In genomic region chr2:227453810-227454209, GRCh38 we compare ENCODE assay signal across 23 cellular contexts. TPM values are rescaled to one million over a fixed set of nuclear protein-coding genes. Genes with fewer than 3 reads are reported as not detected.
DNase-seq lines count a peak whose midpoint lies in the region; ATAC-seq, FAIRE-seq and TF ChIP-seq lines count a peak whose summit lies in the region.
"Had no signal": no experiment of that assay in that cellular context is flagged by ENCODE, and none has a peak within 500 bp of the region (broad histone marks: within the 10 kb centered on the region; RNA-seq: fewer than 3 reads in every experiment).

No MANE protein-coding gene starts in this region.

- H3K4me1 ChIP-seq in A549 (peaks cover 67% of the 10 kb centered on the region), Caco-2 (peaks cover 49% of the 10 kb centered on the region), hepatocyte (ENCODE audit: insufficient read depth) (peaks cover 21% of the 10 kb centered on the region)

- peak overlapping the region; percentile 58 for H3K27ac Mint-ChIP-seq in activated naive CD8-positive, alpha-beta T cell treated with anti-CD3 and anti-CD28 coated beads for 36 hours
- H3K27ac Mint-ChIP-seq in activated naive CD8-positive, alpha-beta T cell treated with anti-CD3 and anti-CD28 coated beads, Interleukin-2, amount 50 U/mL, for 24 hours: no peak overlapping the region
- H3K27ac Mint-ChIP-seq in Caco-2 (ENCODE audit: unreplicated experiment): peak overlapping the region; percentile 37
- H3K27ac Mint-ChIP-seq: CD4-positive, alpha-beta T cell; CD8-positive, alpha-beta T cell had no signal

- 93% methylated on average over 1 of the region's 1 CpG for WGBS in A549 (ENCODE audit: missing lambda C conversion rate)
- 93% methylated on average over 1 of the region's 1 CpG for WGBS in hepatocyte (ENCODE audit: low lambda C conversion rate, missing lambda C conversion rate)

- H3K9me2 ChIP-seq in hepatocyte (replicated peaks; ENCODE audit: insufficient read depth): no peaks in the 10 kb centered on the region

- no peaks in the 10 kb centered on the region for H3K79me2 ChIP-seq in hepatocyte

- H3K4me1 Mint-ChIP-seq in activated naive CD8-positive, alpha-beta T cell treated with anti-CD3 and anti-CD28 coated beads for 36 hours: peaks cover 56% of the 10 kb centered on the region
- peaks cover 74% of the 10 kb centered on the region for H3K4me1 Mint-ChIP-seq in activated naive CD8-positive, alpha-beta T cell treated with anti-CD3 and anti-CD28 coated beads, Interleukin-2, amount 50 U/mL, for 24 hours
- peaks cover 31% of the 10 kb centered on the region for H3K4me1 Mint-ChIP-seq in Caco-2 (ENCODE audit: low read depth, unreplicated experiment)

- no peaks in the 10 kb centered on the region for H4K20me1 ChIP-seq in hepatocyte (ENCODE audit: insufficient read depth, poor library complexity, severe bottlenecking)
- H4K20me1 ChIP-seq: BLaER1 had no signal

- no peaks in the 10 kb centered on the region for H3K9me3 Mint-ChIP-seq in activated naive CD8-positive, alpha-beta T cell treated with anti-CD3 and anti-CD28 coated beads for 36 hours
- H3K9me3 Mint-ChIP-seq in activated naive CD8-positive, alpha-beta T cell treated with anti-CD3 and anti-CD28 coated beads, Interleukin-2, amount 50 U/mL, for 24 hours: no peaks in the 10 kb centered on the region
- no peaks in the 10 kb centered on the region for H3K9me3 Mint-ChIP-seq in Caco-2 (ENCODE audit: unreplicated experiment)
- H3K9me3 Mint-ChIP-seq: CD4-positive, alpha-beta T cell; CD8-positive, alpha-beta T cell had no signal

- no peak for TF ChIP-seq CTCF in A549 (IDR thresholded peaks at IDR 0.05)
- no peak for TF ChIP-seq CTCF in Caco-2 (IDR thresholded peaks at IDR 0.05; ENCODE audit: insufficient read depth in 1 of 2, low read depth in 1 of 2, low read length in 1 of 2, severe bottlenecking in 1 of 2, unreplicated experiment in 1 of 2)
- no peak for TF ChIP-seq CTCF in hepatocyte (IDR thresholded peaks at IDR 0.05; ENCODE audit: poor library complexity)

- no peak for TF ChIP-seq RAD21 in A549 (conservative IDR thresholded peaks at IDR 0.05 in 1 of 2, IDR thresholded peaks at IDR 0.05 in 1 of 2)

- intact Hi-C loops in Caco-2 (cut with micrococcal nuclease; ENCODE audit: unreplicated experiment): loop anchor here (1.0 to 5.0 kb wide), 3 partner anchors 12 to 47 kb away; partner anchors contain the start of gene AGFG1

- no peak overlapping the region for H3K4me3 Mint-ChIP-seq in activated naive CD8-positive, alpha-beta T cell treated with anti-CD3 and anti-CD28 coated beads for 36 hours
- no peak overlapping the region for H3K4me3 Mint-ChIP-seq in activated naive CD8-positive, alpha-beta T cell treated with anti-CD3 and anti-CD28 coated beads, Interleukin-2, amount 50 U/mL, for 24 hours
- H3K4me3 Mint-ChIP-seq in Caco-2 (ENCODE audit: unreplicated experiment): no peak overlapping the region
- H3K4me3 Mint-ChIP-seq: CD4-positive, alpha-beta T cell; CD8-positive, alpha-beta T cell had no signal

- POLR2A ChIA-PET in A549 (lab: Yijun Ruan, JAX) (no interaction called here), Caco-2 (lab: Charles Lee) (no interaction called here)

- CTCF ChIA-PET in A549 (lab: Yijun Ruan, JAX) (interaction anchor here (1.1 to 1.2 kb wide), 2 partner anchors 10 to 23 kb away, joined by 3 read pairs; no protein-coding TSS in a partner anchor), Caco-2 (lab: Charles Lee) (no interaction called here)

- no peak for DNase-seq in activated naive CD8-positive, alpha-beta T cell treated with anti-CD3 and anti-CD28 coated beads for 36 hours
- DNase-seq in activated naive CD8-positive, alpha-beta T cell treated with anti-CD3 and anti-CD28 coated beads, Interleukin-2, amount 50 U/mL, for 24 hours: no peak
- DNase-seq in A549 (ENCODE audit: low read depth in 1 of 2, low spot score in 1 of 2) (no peak), Caco-2 (no peak), hepatocyte (ENCODE audit: low spot score) (no peak), GDM1 (lab: John Stamatoyannopoulos, UW) (no peak)
- DNase-seq: ACHN; BE2C; CD4-positive, alpha-beta T cell; CD8-positive, alpha-beta T cell; DMS 273 treated with DMSO at 0.1 percent for 48 hours; DMS153; DMS53; DMS79; DND-41; EL; GF-D8 had no signal

- FAIRE-seq in A549 (lab: Jason Lieb, UNC): no peak
- FAIRE-seq: GM12891 had no signal

- no peak for TF ChIP-seq EP300 in A549 (IDR thresholded peaks at IDR 0.05)

- ATAC-seq in activated naive CD8-positive, alpha-beta T cell treated with anti-CD3 and anti-CD28 coated beads, Interleukin-2, amount 50 U/mL, for 24 hours: no peak
- ATAC-seq in A549 (no peak), GM18867 (IDR thresholded peaks at IDR 0.05; ENCODE audit: unreplicated experiment) (no peak), GM21825 (IDR thresholded peaks at IDR 0.05; ENCODE audit: unreplicated experiment) (no peak)
- ATAC-seq: CD8-positive, alpha-beta T cell had no signal

- TF ChIP-seq POLR2A in A549 (IDR thresholded peaks at IDR 0.05; ENCODE audit: low read length): no peak

- no peak overlapping the region for H3K4me2 ChIP-seq in A549
- H3K4me2 ChIP-seq in hepatocyte: no peak overlapping the region
- H3K4me2 ChIP-seq: BLaER1 had no signal

- no peaks in the 10 kb centered on the region for H3K27me3 ChIP-seq in Caco-2 (replicated peaks; ENCODE audit: control insufficient read depth, insufficient read depth, low read length)
- no peaks in the 10 kb centered on the region for H3K27me3 ChIP-seq in hepatocyte
- H3K27me3 ChIP-seq: BE2C, BLaER1 had no signal

- no TSS peak for BruUV-seq in Caco-2 (replicated peaks; lab: Mats Ljungman, UMichigan)

- no peak overlapping the region for H3K4me3 ChIP-seq in A549
- H3K4me3 ChIP-seq in Caco-2 (ENCODE audit: low read depth, low read length): no peak overlapping the region
- H3K4me3 ChIP-seq in hepatocyte: no peak overlapping the region
- H3K4me3 ChIP-seq: BLaER1 had no signal

- H3K9me3 ChIP-seq in A549 (no peaks in the 10 kb centered on the region), Caco-2 (no peaks in the 10 kb centered on the region), hepatocyte (ENCODE audit: low read depth) (no peaks in the 10 kb centered on the region)
- H3K9me3 ChIP-seq: BE2C, BLaER1 had no signal

- H3K27me3 Mint-ChIP-seq in activated naive CD8-positive, alpha-beta T cell treated with anti-CD3 and anti-CD28 coated beads for 36 hours: no peaks in the 10 kb centered on the region
- no peaks in the 10 kb centered on the region for H3K27me3 Mint-ChIP-seq in activated naive CD8-positive, alpha-beta T cell treated with anti-CD3 and anti-CD28 coated beads, Interleukin-2, amount 50 U/mL, for 24 hours
- H3K27me3 Mint-ChIP-seq in Caco-2 (ENCODE audit: insufficient read depth, unreplicated experiment): no peaks in the 10 kb centered on the region
- H3K27me3 Mint-ChIP-seq: CD4-positive, alpha-beta T cell had no signal

- H3K27ac ChIP-seq in A549: peak overlapping the region; percentile 19 to 95
- H3K27ac ChIP-seq in hepatocyte: peak overlapping the region; percentile 58
- H3K27ac ChIP-seq: 22Rv1, BLaER1, C4-2B had no signal

- H3K36me3 Mint-ChIP-seq in activated naive CD8-positive, alpha-beta T cell treated with anti-CD3 and anti-CD28 coated beads for 36 hours: peaks cover 1% of the 10 kb centered on the region
- no peaks in the 10 kb centered on the region for H3K36me3 Mint-ChIP-seq in activated naive CD8-positive, alpha-beta T cell treated with anti-CD3 and anti-CD28 coated beads, Interleukin-2, amount 50 U/mL, for 24 hours (ENCODE audit: low read depth)
- H3K36me3 Mint-ChIP-seq in Caco-2 (ENCODE audit: insufficient read depth, unreplicated experiment): no peaks in the 10 kb centered on the region
- H3K36me3 Mint-ChIP-seq: CD8-positive, alpha-beta T cell had no signal

- H2AFZ ChIP-seq in hepatocyte: no peak overlapping the region

- H3K36me3 ChIP-seq in Caco-2 (ENCODE audit: control insufficient read depth, insufficient read depth, low read length): no peaks in the 10 kb centered on the region
- no peaks in the 10 kb centered on the region for H3K36me3 ChIP-seq in hepatocyte (replicated peaks; ENCODE audit: insufficient read depth, low read depth)
- H3K36me3 ChIP-seq: BE2C, BLaER1 had no signal

TF ChIP-seq in A549, 52 proteins besides CTCF, POLR2A, EP300 and RAD21:
- no peak for TF ChIP-seq RARB (CRISPR knock-in tag; IDR thresholded peaks at IDR 0.05)
- no peak for TF ChIP-seq POLR2AphosphoS2 (conservative IDR thresholded peaks at IDR 0.05; ENCODE audit: low read length)
- no peak for TF ChIP-seq RCOR1 (IDR thresholded peaks at IDR 0.05; ENCODE audit: low read depth, low read length)
- TF ChIP-seq BCL3 (IDR thresholded peaks at IDR 0.05): no peak
- TF ChIP-seq HOXA7 (CRISPR knock-in tag; IDR thresholded peaks at IDR 0.05): no peak
- TF ChIP-seq RNF2 (IDR thresholded peaks at IDR 0.05; ENCODE audit: borderline replicate concordance, low read depth): no peak
- no peak for TF ChIP-seq CEBPB (IDR thresholded peaks at IDR 0.05)
- peak; percentile 53; the same call in 1 of the 2 replicates for TF ChIP-seq KDM1A (IDR thresholded peaks at IDR 0.05; ENCODE audit: low read depth)

RNA-seq across cellular contexts. Expression of gene AGFG1, which starts 18.1 kb away (rescaled TPM):
- 100 to 1,000 TPM; 151 to 162 TPM for total RNA-seq in activated naive CD8-positive, alpha-beta T cell treated with anti-CD3 and anti-CD28 coated beads for 36 hours
- polyA plus RNA-seq in A549 (2011; rRNA removed): 384 and 415 TPM in 2 replicates
- polyA plus RNA-seq in A549 (2012; cell fraction: cytosol; rRNA removed): 107 and 152 TPM in 2 replicates
- polyA plus RNA-seq in A549 (2012; cell fraction: nucleus; rRNA removed): 116 and 183 TPM in 2 replicates
- 96.9 to 104 TPM (median 100 TPM) in 3 replicates for polyA plus RNA-seq in A549 (2017; fragmentation: RNase III; extraction: RNeasy Plus Mini Kit Qiagen cat#74134 plus additional on column Dnase treatment)
- 677 and 730 TPM in 2 replicates for polyA minus RNA-seq in A549 (2011; rRNA and poly(A)+ RNA removed)
- total RNA-seq in Caco-2 (2022): 73.1 and 73.2 TPM in 2 replicates
- total RNA-seq in hepatocyte: 86.4 and 91.6 TPM in 2 replicates
- 54.4 and 62.4 TPM in 2 replicates for polyA plus RNA-seq in hepatocyte
